1 cellular context compared by ENCODE assay signal in the genomic region with DNA sequence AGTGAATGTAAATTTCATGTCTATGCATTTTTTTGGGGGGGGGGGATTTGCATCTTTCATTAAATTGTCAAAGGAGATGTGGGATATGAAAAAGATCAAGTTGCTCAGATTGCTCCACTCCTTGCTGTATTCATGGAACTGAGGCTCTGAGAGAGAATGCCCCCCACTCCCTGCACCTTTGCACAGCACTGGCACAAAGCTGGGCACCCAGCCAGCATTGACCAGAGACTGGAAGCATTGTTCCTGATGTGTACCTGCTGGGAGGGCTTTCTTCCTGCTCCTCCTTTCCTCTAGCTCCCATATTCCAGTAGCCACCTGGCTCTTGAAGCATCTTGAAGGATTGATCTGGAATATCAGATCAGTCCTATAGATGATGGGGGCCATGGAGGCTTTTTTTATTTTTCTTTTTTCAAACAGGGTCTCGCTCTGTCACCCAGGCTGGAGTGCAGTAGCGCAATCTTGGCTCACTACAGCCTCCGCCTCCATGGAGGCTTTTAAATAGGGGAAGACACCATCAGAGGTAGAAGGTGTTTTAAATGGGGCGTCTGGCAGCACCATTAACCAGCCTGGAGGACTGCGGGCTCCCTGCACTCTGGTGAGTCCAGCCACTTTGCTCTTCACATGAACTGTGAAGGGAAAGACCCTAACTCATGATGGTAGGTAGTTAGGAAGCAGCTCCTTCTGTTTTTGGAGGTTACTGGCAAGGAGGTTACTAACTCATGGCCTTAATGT.
TF ChIP-seq lines count a peak whose summit lies in the region.

No MANE protein-coding gene starts in this region.

TF ChIP-seq in H1, 55 proteins besides CTCF, POLR2A, EP300 and RAD21:
- no peak for TF ChIP-seq SP1 (IDR thresholded peaks at IDR 0.05; ENCODE audit: low read depth, low read length)
- no peak for TF ChIP-seq JUND (IDR thresholded peaks at IDR 0.05; ENCODE audit: low read length)
- TF ChIP-seq RNF2 (IDR thresholded peaks at IDR 0.05; ENCODE audit: borderline replicate concordance, low read depth, low read length, missing control alignments, poor library complexity, severe bottlenecking): peak; percentile 34
- TF ChIP-seq RFX5 (IDR thresholded peaks at IDR 0.05; ENCODE audit: borderline replicate concordance, low read depth, low read length): no peak
- no peak for TF ChIP-seq NANOG (IDR thresholded peaks at IDR 0.05; ENCODE audit: insufficient read depth, low read depth, low read length, poor library complexity, severe bottlenecking)
